7 cellular contexts compared by ENCODE assay signal in genomic region chr14:35384386-35385041, GRCh38. TPM values are rescaled to one million over a fixed set of nuclear protein-coding genes. Genes with fewer than 3 reads are reported as not detected.
DNase-seq lines count a peak whose midpoint lies in the region; ATAC-seq and TF ChIP-seq lines count a peak whose summit lies in the region.

No MANE protein-coding gene starts in this region.

- peak in 1 of 2 donors; percentile 23 for TF ChIP-seq CTCF in fibroblast of lung (conservative IDR thresholded peaks at IDR 0.05 in 1 of 2, IDR thresholded peaks at IDR 0.05 in 1 of 2; ENCODE audit: low read depth in 1 of 2, low read length in 2 of 2)
- TF ChIP-seq CTCF in uterus (IDR thresholded peaks at IDR 0.05) = peak in 2 of 4 experiments; percentile 23 to 24

- intact Hi-C loops in uterus (cut with DNase I; ENCODE audit: low total_unique reads) = no loop called here

- H3K9me3 ChIP-seq in SJSA1 (replicated peaks) (no peaks in the 10 kb centered on the region), fibroblast of lung (ENCODE audit: control insufficient read depth, insufficient read depth, low read depth, low read length) (no peaks in the 10 kb centered on the region), uterus (no peaks in the 10 kb centered on the region)

- H3K4me3 ChIP-seq in SJSA1 (no peak overlapping the region), fibroblast of lung (replicated peaks in 1 of 4; ENCODE audit: control extremely low read depth in 1 of 4, insufficient read depth in 1 of 4, low read depth in 3 of 4, low read length in 4 of 4) (no peak overlapping the region), uterus (no peak overlapping the region)

- H3K4me2 ChIP-seq in fibroblast of lung (ENCODE audit: extremely low read depth, insufficient read depth, low read length) = peak overlapping the region; percentile 21

- H3K79me2 ChIP-seq in fibroblast of lung (ENCODE audit: control insufficient read depth, insufficient read depth, low read length) = no peaks in the 10 kb centered on the region

- peaks cover 31% of the 10 kb centered on the region for H3K4me1 ChIP-seq in SJSA1 (replicated peaks)
- H3K4me1 ChIP-seq in fibroblast of lung (ENCODE audit: control insufficient read depth, extremely low read depth, insufficient read depth, low read length) = peaks cover 21% of the 10 kb centered on the region
- H3K4me1 ChIP-seq in uterus = peaks cover 9 to 27% of the 10 kb centered on the region in 2 donors

- TF ChIP-seq POLR2A in uterus (IDR thresholded peaks at IDR 0.05) = no peak

- H3K27me3 ChIP-seq in SJSA1 (replicated peaks) (no peaks in the 10 kb centered on the region), fibroblast of lung (ENCODE audit: control insufficient read depth, insufficient read depth, low read length) (no peaks in the 10 kb centered on the region), uterus (no peaks in the 10 kb centered on the region)

- DNase-seq in SJSA1 (ENCODE audit: low read depth in 1 of 2, low spot score in 2 of 2) (peak in 1 of 2 experiments; percentile 38), fibroblast of lung (ENCODE audit: low read depth in 2 of 2) (peak; percentile 96 to 97), myocyte (ENCODE audit: low read depth) (peak; percentile 95), uterus (peak; percentile 82 to 88), NCI-H2029 (lab: John Stamatoyannopoulos, UW) (no peak)

- no peak for ATAC-seq in GM19395 (IDR thresholded peaks at IDR 0.05; ENCODE audit: unreplicated experiment)
- no peak for ATAC-seq in HG03342 (IDR thresholded peaks at IDR 0.05; ENCODE audit: unreplicated experiment)

- H4K20me1 ChIP-seq in fibroblast of lung (ENCODE audit: control insufficient read depth, extremely low read depth, insufficient read depth, low read length) = no peaks in the 10 kb centered on the region

- no peak overlapping the region for H2AFZ ChIP-seq in fibroblast of lung (ENCODE audit: low read length)

- H3K9ac ChIP-seq in fibroblast of lung (ENCODE audit: insufficient read depth, low read length) = peak overlapping the region; percentile 60

- H3K27ac ChIP-seq in SJSA1 (peak overlapping the region; percentile 32; the same call in 1 of the 2 replicates), fibroblast of lung (ENCODE audit: insufficient read depth, low read length) (peak overlapping the region; percentile 88), uterus (peak overlapping the region; percentile 87 to 91)

- H3K36me3 ChIP-seq in SJSA1 (no peaks in the 10 kb centered on the region), fibroblast of lung (ENCODE audit: control insufficient read depth, insufficient read depth, low read length) (no peaks in the 10 kb centered on the region), uterus (no peaks in the 10 kb centered on the region)

RNA-seq across cellular contexts. Expression of gene NFKBIA, which starts 20.0 kb away (rescaled TPM):
- total RNA-seq in SJSA1 (2014; rRNA removed; shearing (Covaris generic)) = 115 and 172 TPM in 2 replicates
- total RNA-seq in fibroblast of lung (67.9 and 73.4 TPM in 2 replicates), myocyte (54.0 and 58.7 TPM in 2 replicates), uterus (100 to 1,000 TPM; 112 to 387 (median 295) TPM)
- polyA plus RNA-seq in fibroblast of lung = 17.7 and 26.9 TPM in 2 replicates
- 22.0 and 27.5 TPM in 2 replicates for polyA plus RNA-seq in fibroblast of lung (2012)
- polyA minus RNA-seq in fibroblast of lung (ENCODE audit: low replicate concordance) = 131 and 148 TPM in 2 replicates
- polyA plus RNA-seq in myocyte (2012) = 15.1 TPM

Comparison
In these comparisons a context has a peak if more than half of its experiments do, and no peak if none do; other contexts are left out.
1. H3K27ac ChIP-seq: peak in every context shown above with its lines; median percentile 89 in uterus; 88 in fibroblast of lung; 32 in SJSA1.